1 cellular context compared by ENCODE assay signal in genomic region chr10:89553064-89553734, GRCh38.
TF ChIP-seq lines count a peak whose summit lies in the region.

No MANE protein-coding gene starts in this region.

TF ChIP-seq in HCT116, 20 proteins besides CTCF, POLR2A, EP300 and RAD21 (continued from another document):
- TF ChIP-seq, protein P1, sequence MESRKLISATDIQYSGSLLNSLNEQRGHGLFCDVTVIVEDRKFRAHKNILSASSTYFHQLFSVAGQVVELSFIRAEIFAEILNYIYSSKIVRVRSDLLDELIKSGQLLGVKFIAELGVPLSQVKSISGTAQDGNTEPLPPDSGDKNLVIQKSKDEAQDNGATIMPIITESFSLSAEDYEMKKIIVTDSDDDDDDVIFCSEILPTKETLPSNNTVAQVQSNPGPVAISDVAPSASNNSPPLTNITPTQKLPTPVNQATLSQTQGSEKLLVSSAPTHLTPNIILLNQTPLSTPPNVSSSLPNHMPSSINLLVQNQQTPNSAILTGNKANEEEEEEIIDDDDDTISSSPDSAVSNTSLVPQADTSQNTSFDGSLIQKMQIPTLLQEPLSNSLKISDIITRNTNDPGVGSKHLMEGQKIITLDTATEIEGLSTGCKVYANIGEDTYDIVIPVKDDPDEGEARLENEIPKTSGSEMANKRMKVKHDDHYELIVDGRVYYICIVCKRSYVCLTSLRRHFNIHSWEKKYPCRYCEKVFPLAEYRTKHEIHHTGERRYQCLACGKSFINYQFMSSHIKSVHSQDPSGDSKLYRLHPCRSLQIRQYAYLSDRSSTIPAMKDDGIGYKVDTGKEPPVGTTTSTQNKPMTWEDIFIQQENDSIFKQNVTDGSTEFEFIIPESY (IDR thresholded peaks at IDR 0.05; ENCODE audit: extremely low read depth, insufficient replicate concordance, low read length): no peak
- peak; percentile 70 for TF ChIP-seq SP1 (IDR thresholded peaks at IDR 0.05; ENCODE audit: low read depth)
- peak; percentile 26 for TF ChIP-seq TCF7L2 (IDR thresholded peaks at IDR 0.05; ENCODE audit: borderline replicate concordance, extremely low read depth, insufficient read depth, insufficient read length)
- peak; percentile 86 for TF ChIP-seq FOSL1 (IDR thresholded peaks at IDR 0.05; ENCODE audit: low read depth)
- TF ChIP-seq ZNF274 (IDR thresholded peaks at IDR 0.05; ENCODE audit: low read depth, low read length): no peak
- TF ChIP-seq CEBPB (IDR thresholded peaks at IDR 0.05; ENCODE audit: low read depth): peak; percentile 74
- TF ChIP-seq CBX3 (IDR thresholded peaks at IDR 0.05; ENCODE audit: low read depth): peak; percentile 76; the same call in 1 of the 2 replicates
- 0 out of 2 replicates have a peak, but pooled peaks have one; percentile 3 for TF ChIP-seq EGR1 (IDR thresholded peaks at IDR 0.05; ENCODE audit: low read depth)
- no peak for TF ChIP-seq YY1 (IDR thresholded peaks at IDR 0.05; ENCODE audit: extremely low read depth, insufficient replicate concordance, low read depth, low read length)
- no peak for TF ChIP-seq EZH2phosphoT487 (IDR thresholded peaks at IDR 0.05; ENCODE audit: borderline replicate concordance)
- TF ChIP-seq SIN3A (IDR thresholded peaks at IDR 0.05; ENCODE audit: low read depth): peak; percentile 68; the same call in 1 of the 2 replicates
- TF ChIP-seq JUND (IDR thresholded peaks at IDR 0.05): peak; percentile 89
- TF ChIP-seq, protein P2, sequence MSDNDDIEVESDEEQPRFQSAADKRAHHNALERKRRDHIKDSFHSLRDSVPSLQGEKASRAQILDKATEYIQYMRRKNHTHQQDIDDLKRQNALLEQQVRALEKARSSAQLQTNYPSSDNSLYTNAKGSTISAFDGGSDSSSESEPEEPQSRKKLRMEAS (IDR thresholded peaks at IDR 0.05): no peak
TF ChIP-seq in HCT116: peak in this region for 9.
